38 cellular contexts compared by ENCODE assay signal in genomic region chr1:110547017-110547416, GRCh38. TPM values are rescaled to one million over a fixed set of nuclear protein-coding genes. Genes with fewer than 3 reads are reported as not detected.
"Had no signal": no experiment of that assay in that cellular context is flagged by ENCODE, and none has a peak within 500 bp of the region (broad histone marks: within the 10 kb centered on the region; RNA-seq: fewer than 3 reads in every experiment).

No MANE protein-coding gene starts in this region.

- H3K9me3 ChIP-seq: MG63 had no signal

- H3K36me3 ChIP-seq: MG63 had no signal

- H3K27ac ChIP-seq: KMS-11 had no signal

- H3K4me2 ChIP-seq: KMS-11 had no signal

- DNase-seq: Karpas-422, Kasumi-1, MG63, MM.1S, MV-4-11, NCI-H1048, NCI-H1092, NCI-H1092 treated with DMSO at 0.1 percent for 48 hours, NCI-H1105, NCI-H1105 treated with DMSO at 0.1 percent for 48 hours, NCI-H1417, NCI-H1417 treated with DMSO at 0.1 percent for 48 hours, NCI-H1436, NCI-H146, NCI-H1694, NCI-H1694 treated with DMSO at 0.1 percent for 48 hours, NCI-H187, NCI-H187 treated with DMSO at 0.1 percent for 48 hours, NCI-H2029, NCI-H2029 treated with DMSO at 0.1 percent for 48 hours, NCI-H2081, NCI-H2081 treated with DMSO at 0.1 percent for 48 hours, NCI-H2107, NCI-H2171, NCI-H2171 treated with DMSO at 0.1 percent for 48 hours, NCI-H2227 treated with DMSO at 0.1 percent for 48 hours, NCI-H226, NCI-H345, NCI-H446, NCI-H446 treated with DMSO at 0.1 percent for 48 hours, NCI-H510A, NCI-H510A treated with DMSO at 0.1 percent for 48 hours, NCI-H524 had no signal

- H3K4me3 ChIP-seq: MG63 had no signal

- H3K9ac ChIP-seq: KMS-11 had no signal

RNA-seq across cellular contexts. Expression of gene KCNA10, which starts 28.0 kb away (rescaled TPM):
- total RNA-seq: LHCN-M2, M059J, MCF 10A, NCI-H460 had no signal

RNA-seq across cellular contexts. Expression of gene KCNA2, which starts 59.1 kb away (rescaled TPM):
- total RNA-seq: LHCN-M2, M059J, MCF 10A, NCI-H460 had no signal
